26 cellular contexts compared by ENCODE assay signal in genomic region chr7:54964136-54964535, GRCh38. TPM values are rescaled to one million over a fixed set of nuclear protein-coding genes. Genes with fewer than 3 reads are reported as not detected.
"Had no signal": no experiment of that assay in that cellular context is flagged by ENCODE, and none has a peak within 500 bp of the region (broad histone marks: within the 10 kb centered on the region; RNA-seq: fewer than 3 reads in every experiment).

No MANE protein-coding gene starts in this region.

- H3K4me2 ChIP-seq: smooth muscle cell had no signal

- DNase-seq: activated CD4-positive, alpha-beta T cell treated with anti-CD3 and anti-CD28 coated beads for 4 hours; activated CD4-positive, alpha-beta T cell treated with anti-CD3 and anti-CD28 coated beads, Interleukin-2, amount 50 U/mL, for 48 hours; activated CD8-positive, alpha-beta memory T cell treated with anti-CD3 and anti-CD28 coated beads for 24 hours; activated effector memory CD4-positive, alpha-beta T cell treated with anti-CD3 and anti-CD28 coated beads, Interleukin-2, amount 50 U/mL, for 16 hours; activated naive CD4-positive, alpha-beta T cell treated with anti-CD3 and anti-CD28 coated beads for 36 hours; activated naive CD8-positive, alpha-beta T cell treated with anti-CD3 and anti-CD28 coated beads for 36 hours; adrenal gland; central memory CD4-positive, alpha-beta T cell; gastrocnemius medialis; glutamatergic neuron; left ventricle myocardium superior; naive thymus-derived CD4-positive, alpha-beta T cell; pancreas; sigmoid colon; stimulated activated CD4-positive, alpha-beta T cell treated with anti-CD3 and anti-CD28 coated beads, Interleukin-1b, Interleukin-23, amount 100 ng/mL, for 48 hours; stimulated activated naive B cell treated with anti-CD40 and anti-IgM and Interleukin-4, amounts not matched to agents 10 μg/mL and 1 μg/mL and 100 μg/mL, for 72 hours; stomach; T-helper 9 cell; tibial artery; upper lobe of right lung had no signal

- H3K36me3 ChIP-seq: adrenal gland, ascending aorta, gastrocnemius medialis, pancreas, prostate gland, sigmoid colon, stomach, suprapubic skin, tibial artery, upper lobe of right lung had no signal

- ATAC-seq: esophagus mucosa; gastrocnemius medialis; left ventricle myocardium superior; naive thymus-derived CD4-positive, alpha-beta T cell; stimulated activated naive B cell treated with anti-CD40 and anti-IgM and Interleukin-4, amounts not matched to agents 10 μg/mL and 1 μg/mL and 100 μg/mL, for 72 hours; upper lobe of right lung had no signal

- H3K27ac ChIP-seq: adrenal gland, ascending aorta, gastrocnemius medialis, pancreas, prostate gland, sigmoid colon, stomach, suprapubic skin, tibial artery, upper lobe of right lung, VCaP had no signal

- H3K9me3 ChIP-seq: adrenal gland, gastrocnemius medialis, pancreas, prostate gland, sigmoid colon, stomach, suprapubic skin, upper lobe of right lung had no signal

- H3K4me3 ChIP-seq: adrenal gland, ascending aorta, gastrocnemius medialis, pancreas, prostate gland, sigmoid colon, smooth muscle cell, stomach, suprapubic skin, tibial artery, upper lobe of right lung had no signal

- H3K4me1 ChIP-seq: adrenal gland, ascending aorta, gastrocnemius medialis, pancreas, prostate gland, stomach, suprapubic skin, tibial artery, upper lobe of right lung had no signal

- H3K27me3 ChIP-seq: adrenal gland, ascending aorta, gastrocnemius medialis, pancreas, sigmoid colon, stomach, suprapubic skin, tibial artery, upper lobe of right lung had no signal

RNA-seq across cellular contexts. Expression of gene EGFR, which starts 54.7 kb away (rescaled TPM):
- total RNA-seq: activated naive CD4-positive, alpha-beta T cell treated with anti-CD3 and anti-CD28 coated beads for 36 hours; activated naive CD8-positive, alpha-beta T cell treated with anti-CD3 and anti-CD28 coated beads for 36 hours had no signal
- polyA plus RNA-seq: naive thymus-derived CD4-positive, alpha-beta T cell had no signal
